Comparison of ENCODE assay signal across 29 cellular contexts in the genomic region with DNA sequence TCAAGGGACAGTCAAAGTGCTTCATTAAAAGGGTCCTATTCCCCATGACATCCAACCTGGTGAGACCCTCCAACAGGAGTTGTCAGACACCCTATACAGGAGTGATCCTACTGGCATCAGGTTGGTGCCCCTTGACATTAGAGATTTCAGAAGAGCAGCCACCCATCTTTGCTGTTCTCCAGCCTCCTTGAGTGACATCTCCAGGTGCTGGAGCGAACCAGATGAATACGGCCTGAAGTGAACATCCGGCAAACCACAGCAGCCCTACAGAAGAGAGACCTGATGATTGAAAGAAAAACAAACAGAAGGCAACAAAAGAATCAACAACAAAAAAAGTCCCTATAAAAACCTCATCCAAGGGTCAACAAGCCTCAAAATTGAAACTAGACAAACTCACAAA.
DNase-seq lines count a peak whose midpoint lies in the region; ATAC-seq lines count a peak whose summit lies in the region.
"Had no signal": no experiment of that assay in that cellular context is flagged by ENCODE, and none has a peak within 500 bp of the region (broad histone marks: within the 10 kb centered on the region; RNA-seq: fewer than 3 reads in every experiment).

No MANE protein-coding gene starts in this region.

- H3K27me3 Mint-ChIP-seq in naive thymus-derived CD8-positive, alpha-beta T cell = peaks cover 0 to 6% (median 0%) of the 10 kb centered on the region in 5 donors
- H3K27me3 Mint-ChIP-seq: B cell; CD4-positive, alpha-beta memory T cell; CD4-positive, alpha-beta T cell; CD4-positive, CD25-positive, alpha-beta regulatory T cell had no signal

- no peaks in the 10 kb centered on the region for H3K4me1 ChIP-seq in SJCRH30
- H3K4me1 ChIP-seq: A549; BE2C; BLaER1; BLaER1 treated with 17β-estradiol and CSF1 and Interleukin-3, amounts not matched to agents 10 nM and 100 nM; Caco-2 had no signal

- DNase-seq in SJCRH30 = peak; percentile 50 to 70
- no peak for DNase-seq in naive thymus-derived CD8-positive, alpha-beta T cell
- DNase-seq: 8988T; ACHN; AML-193; BE2C; C1 segment of cervical spinal cord; Caco-2; Calu3; CD4-positive, alpha-beta memory T cell; CD4-positive, alpha-beta T cell; CD4-positive, CD25-positive, alpha-beta regulatory T cell; CD8-positive, alpha-beta memory T cell; CD8-positive, alpha-beta T cell; COR-L47; DMS 273 treated with DMSO at 0.1 percent for 48 hours; DMS153; DMS53; DMS79; DMS79 treated with DMSO at 0.1 percent for 48 hours; DND-41; EL had no signal

- no peaks in the 10 kb centered on the region for H3K9me3 Mint-ChIP-seq in naive thymus-derived CD8-positive, alpha-beta T cell
- H3K9me3 Mint-ChIP-seq: CD4-positive, alpha-beta memory T cell; CD4-positive, alpha-beta T cell; CD4-positive, CD25-positive, alpha-beta regulatory T cell; CD8-positive, alpha-beta memory T cell; CD8-positive, alpha-beta T cell had no signal

- H3K27me3 ChIP-seq in SJCRH30 = no peaks in the 10 kb centered on the region
- H3K27me3 ChIP-seq: BE2C had no signal

- H3K9me3 ChIP-seq in SJCRH30 (replicated peaks) = no peaks in the 10 kb centered on the region
- H3K9me3 ChIP-seq: A549, BE2C, Caco-2 had no signal

- H3K4me1 Mint-ChIP-seq in naive thymus-derived CD8-positive, alpha-beta T cell = no peaks in the 10 kb centered on the region
- H3K4me1 Mint-ChIP-seq: B cell; CD14-positive monocyte; CD4-positive, alpha-beta memory T cell; CD4-positive, CD25-positive, alpha-beta regulatory T cell; CD8-positive, alpha-beta memory T cell had no signal

- POLR2A ChIA-PET in naive thymus-derived CD8-positive, alpha-beta T cell (lab: Charles Lee) = no interaction called here

- no peaks in the 10 kb centered on the region for H3K36me3 Mint-ChIP-seq in naive thymus-derived CD8-positive, alpha-beta T cell
- H3K36me3 Mint-ChIP-seq: CD14-positive monocyte; CD4-positive, alpha-beta memory T cell; CD4-positive, CD25-positive, alpha-beta regulatory T cell; CD8-positive, alpha-beta memory T cell; CD8-positive, alpha-beta T cell had no signal

- H3K4me3 Mint-ChIP-seq in naive thymus-derived CD8-positive, alpha-beta T cell = no peak overlapping the region
- H3K4me3 Mint-ChIP-seq: B cell; CD14-positive monocyte; CD4-positive, alpha-beta memory T cell; CD4-positive, alpha-beta T cell; CD4-positive, CD25-positive, alpha-beta regulatory T cell; CD8-positive, alpha-beta memory T cell; CD8-positive, alpha-beta T cell had no signal

- no peak overlapping the region for H3K27ac ChIP-seq in SJCRH30
- H3K27ac ChIP-seq: 22Rv1; A549; BLaER1; BLaER1 treated with 17β-estradiol and CSF1 and Interleukin-3, amounts not matched to agents 10 nM and 100 nM; C4-2B had no signal

- no peak for ATAC-seq in naive thymus-derived CD8-positive, alpha-beta T cell
- ATAC-seq: A549; CD8-positive, alpha-beta T cell had no signal

- H3K27ac Mint-ChIP-seq in naive thymus-derived CD8-positive, alpha-beta T cell = no peak overlapping the region
- H3K27ac Mint-ChIP-seq: B cell; CD14-positive monocyte; CD4-positive, alpha-beta T cell; CD4-positive, CD25-positive, alpha-beta regulatory T cell; CD8-positive, alpha-beta memory T cell; CD8-positive, alpha-beta T cell had no signal

- no peak overlapping the region for H3K4me3 ChIP-seq in SJCRH30
- H3K4me3 ChIP-seq: A549; BLaER1; BLaER1 treated with 17β-estradiol and CSF1 and Interleukin-3, amounts not matched to agents 10 nM and 100 nM had no signal

- H3K36me3 ChIP-seq in SJCRH30 = no peaks in the 10 kb centered on the region
- H3K36me3 ChIP-seq: BE2C; BLaER1; BLaER1 treated with 17β-estradiol and CSF1 and Interleukin-3, amounts not matched to agents 10 nM and 100 nM had no signal

Comparison
In these comparisons a context has a peak if more than half of its experiments do, and no peak if none do; other contexts are left out.
1. DNase-seq: peak in SJCRH30 (2 of 2); none in naive thymus-derived CD8-positive, alpha-beta T cell (0 of 10).